In the genomic region with DNA sequence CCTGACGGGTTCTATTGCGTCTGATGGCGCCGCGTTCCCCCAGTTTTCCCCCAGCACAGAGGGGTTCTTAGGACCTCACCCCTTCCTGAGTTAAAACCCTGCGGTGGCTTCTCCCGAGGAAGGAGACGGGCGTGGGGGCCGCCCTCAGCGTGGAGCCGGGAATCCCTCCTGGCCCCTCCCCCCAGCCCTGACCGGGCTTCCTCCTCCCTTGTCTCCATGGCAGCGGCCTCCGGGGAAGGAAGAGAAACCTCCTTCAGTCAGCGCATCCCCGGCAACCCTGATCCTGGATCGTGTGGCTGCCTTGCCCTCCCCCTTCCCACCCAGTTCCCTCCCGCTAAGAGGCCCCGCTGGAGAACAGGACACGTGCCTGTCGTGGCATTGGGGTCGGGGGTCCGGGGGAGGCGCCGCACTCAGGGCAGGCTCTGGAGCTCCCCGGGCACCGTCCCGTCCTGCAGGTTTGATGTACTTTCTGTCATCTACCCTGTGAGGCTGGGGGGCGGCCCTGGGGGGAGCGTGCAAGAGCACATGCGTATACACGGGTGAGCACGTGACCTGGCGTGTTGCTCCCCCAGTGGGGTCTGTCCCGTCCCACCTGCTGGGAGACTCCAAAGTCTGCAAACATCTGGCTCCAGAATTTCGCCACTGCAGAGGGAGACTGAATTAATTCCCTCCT, we compare ENCODE assay signal across 9 cellular contexts. TPM values are rescaled to one million over a fixed set of nuclear protein-coding genes. Genes with fewer than 3 reads are reported as not detected.
DNase-seq lines count a peak whose midpoint lies in the region; ATAC-seq, FAIRE-seq and TF ChIP-seq lines count a peak whose summit lies in the region.
"Had no signal": no experiment of that assay in that cellular context is flagged by ENCODE, and none has a peak within 500 bp of the region (broad histone marks: within the 10 kb centered on the region; RNA-seq: fewer than 3 reads in every experiment).

No MANE protein-coding gene starts in this region.

- H3K36me3 ChIP-seq in WERI-Rb-1 = peaks cover 31% of the 10 kb centered on the region

- H3K9me3 ChIP-seq in WERI-Rb-1 (ENCODE audit: severe bottlenecking) = no peaks in the 10 kb centered on the region

- peak; percentile 51 for FAIRE-seq in islet of Langerhans (lab: Jason Lieb, UNC)
- FAIRE-seq: keratinocyte had no signal

- no peaks in the 10 kb centered on the region for H3K36me3 Mint-ChIP-seq in type B pancreatic cell
- H3K36me3 Mint-ChIP-seq in stimulated activated memory B cell treated with anti-CD40 and anti-IgM and Interleukin-4, amounts not matched to agents 10 μg/mL and 1 μg/mL and 100 μg/mL, for 72 hours = no peaks in the 10 kb centered on the region

- peak overlapping the region; percentile 46 for H3K27ac ChIP-seq in WERI-Rb-1

- H3K4me1 Mint-ChIP-seq in type B pancreatic cell (ENCODE audit: unreplicated experiment) = no peaks in the 10 kb centered on the region
- H3K4me1 Mint-ChIP-seq in stimulated activated memory B cell treated with anti-CD40 and anti-IgM and Interleukin-4, amounts not matched to agents 10 μg/mL and 1 μg/mL and 100 μg/mL, for 72 hours = no peaks in the 10 kb centered on the region

- TF ChIP-seq CTCF in WERI-Rb-1 (IDR thresholded peaks at IDR 0.05; ENCODE audit: low read depth, low read length) (no peak), type B pancreatic cell (conservative IDR thresholded peaks at IDR 0.05) (no peak)

- H3K4me3 ChIP-seq in WERI-Rb-1 (ENCODE audit: low read depth, low read length) = no peak overlapping the region

- H3K27me3 ChIP-seq in WERI-Rb-1 (ENCODE audit: insufficient read depth, low read depth, severe bottlenecking) = no peaks in the 10 kb centered on the region

- H3K4me3 Mint-ChIP-seq in type B pancreatic cell = peak overlapping the region; percentile 7
- H3K4me3 Mint-ChIP-seq in stimulated activated memory B cell treated with anti-CD40 and anti-IgM and Interleukin-4, amounts not matched to agents 10 μg/mL and 1 μg/mL and 100 μg/mL, for 72 hours = no peak overlapping the region

- H3K9me3 Mint-ChIP-seq in type B pancreatic cell = no peaks in the 10 kb centered on the region
- no peaks in the 10 kb centered on the region for H3K9me3 Mint-ChIP-seq in stimulated activated memory B cell treated with anti-CD40 and anti-IgM and Interleukin-4, amounts not matched to agents 10 μg/mL and 1 μg/mL and 100 μg/mL, for 72 hours

- H3K27me3 Mint-ChIP-seq in type B pancreatic cell = no peaks in the 10 kb centered on the region
- peaks cover 40% of the 10 kb centered on the region for H3K27me3 Mint-ChIP-seq in stimulated activated memory B cell treated with anti-CD40 and anti-IgM and Interleukin-4, amounts not matched to agents 10 μg/mL and 1 μg/mL and 100 μg/mL, for 72 hours

- DNase-seq in M059J (ENCODE audit: low read depth) = peak; percentile 77
- peak; percentile 82 for DNase-seq in WERI-Rb-1
- no peak for DNase-seq in type B pancreatic cell (ENCODE audit: extremely low spot score, unreplicated experiment)
- DNase-seq: NCI-H2107 had no signal

- H3K27ac Mint-ChIP-seq in type B pancreatic cell = no peak overlapping the region
- H3K27ac Mint-ChIP-seq in stimulated activated memory B cell treated with anti-CD40 and anti-IgM and Interleukin-4, amounts not matched to agents 10 μg/mL and 1 μg/mL and 100 μg/mL, for 72 hours = no peak overlapping the region

- no peak for ATAC-seq in HG03460 (IDR thresholded peaks at IDR 0.05; ENCODE audit: unreplicated experiment)
- no peak for ATAC-seq in stimulated activated memory B cell treated with anti-CD40 and anti-IgM and Interleukin-4, amounts not matched to agents 10 μg/mL and 1 μg/mL and 100 μg/mL, for 72 hours
- ATAC-seq in HG03039 (IDR thresholded peaks at IDR 0.05; ENCODE audit: unreplicated experiment) = no peak

RNA-seq across cellular contexts. Expression of gene CACNA1H, which starts 30.5 kb away (rescaled TPM):
- total RNA-seq in M059J (2014; rRNA removed; shearing (Covaris generic)) = 0.02 TPM in 1 of 2 replicates, not detected in the other
- total RNA-seq in type B pancreatic cell (ENCODE audit: low replicate concordance) = 23.2 and 38.1 TPM in 2 replicates

RNA-seq across cellular contexts. Expression of gene TPSG1, which starts 41.7 kb away (rescaled TPM):
- total RNA-seq in M059J (2014; rRNA removed; shearing (Covaris generic)) = not detected in 2 replicates
- 0.43 TPM in 1 of 2 replicates, not detected in the other for total RNA-seq in type B pancreatic cell (ENCODE audit: low replicate concordance)

RNA-seq across cellular contexts. Expression of gene TPSB2, which starts 46.6 kb away (rescaled TPM):
- total RNA-seq in M059J (2014; rRNA removed; shearing (Covaris generic)) = 0.17 TPM in 1 of 2 replicates, not detected in the other
- not detected in 2 replicates for total RNA-seq in type B pancreatic cell (ENCODE audit: low replicate concordance)

RNA-seq across cellular contexts. Expression of gene TPSAB1, which starts 57.1 kb away (rescaled TPM):
- total RNA-seq in M059J (2014; rRNA removed; shearing (Covaris generic)) = not detected in 2 replicates
- total RNA-seq in type B pancreatic cell (ENCODE audit: low replicate concordance) = not detected in 2 replicates

Comparison
In these comparisons a context has a peak if more than half of its experiments do, and no peak if none do; other contexts are left out.
1. RNA of gene CACNA1H, which starts 30.5 kb away (total RNA-seq): 23.2 to 38.1 TPM in type B pancreatic cell; 0.02 TPM in M059J; every median in the first group is over 10 times any median in the second.